1 cellular context compared by ENCODE assay signal in the genomic region with DNA sequence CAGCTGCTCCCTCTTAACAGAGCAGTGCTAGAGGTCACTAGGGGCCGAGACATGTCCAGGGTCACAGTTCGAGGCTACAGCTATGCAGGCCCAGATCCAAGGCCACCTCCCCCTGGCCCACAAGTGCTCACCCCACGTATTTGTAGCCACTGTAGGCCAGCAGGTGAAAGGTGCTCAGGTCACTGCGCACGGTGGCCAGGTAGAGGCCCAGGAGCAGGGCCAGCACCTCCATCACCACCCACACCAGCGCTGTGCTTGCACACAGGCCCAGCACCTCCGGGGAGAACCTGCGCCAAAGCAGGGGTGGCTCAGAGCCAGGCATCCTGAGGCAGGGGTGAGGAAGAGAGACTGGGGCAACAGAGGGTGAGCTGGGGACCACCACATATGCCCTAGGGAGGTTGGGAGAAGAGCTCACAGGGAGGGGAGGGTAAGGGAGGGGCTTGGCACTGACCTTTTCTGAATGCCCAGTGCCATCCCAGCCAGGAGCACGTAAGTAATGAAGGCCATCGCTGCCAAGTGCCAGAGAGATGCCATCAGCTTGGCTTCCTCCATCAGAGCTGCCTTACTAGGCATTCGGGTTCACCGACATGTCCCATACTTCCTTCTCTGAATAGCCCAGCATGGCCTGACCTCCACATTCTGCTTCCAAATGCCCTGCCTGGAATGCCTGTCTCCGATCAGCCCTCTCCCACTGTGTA.
TF ChIP-seq lines count a peak whose summit lies in the region.

No MANE protein-coding gene starts in this region.

TF ChIP-seq in HepG2, 621 proteins besides CTCF, POLR2A, EP300 and RAD21:
- TF ChIP-seq, protein P1, sequence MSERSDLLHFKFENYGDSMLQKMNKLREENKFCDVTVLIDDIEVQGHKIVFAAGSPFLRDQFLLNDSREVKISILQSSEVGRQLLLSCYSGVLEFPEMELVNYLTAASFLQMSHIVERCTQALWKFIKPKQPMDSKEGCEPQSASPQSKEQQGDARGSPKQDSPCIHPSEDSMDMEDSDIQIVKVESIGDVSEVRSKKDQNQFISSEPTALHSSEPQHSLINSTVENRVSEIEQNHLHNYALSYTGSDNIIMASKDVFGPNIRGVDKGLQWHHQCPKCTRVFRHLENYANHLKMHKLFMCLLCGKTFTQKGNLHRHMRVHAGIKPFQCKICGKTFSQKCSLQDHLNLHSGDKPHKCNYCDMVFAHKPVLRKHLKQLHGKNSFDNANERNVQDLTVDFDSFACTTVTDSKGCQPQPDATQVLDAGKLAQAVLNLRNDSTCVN (CRISPR knock-in tag; IDR thresholded peaks at IDR 0.05; ENCODE audit: borderline replicate concordance), result no peak
- TF ChIP-seq AGO2 (optimal IDR thresholded peaks at IDR 0.05; ENCODE audit: low read depth, low read length), result peak; percentile 52
- no peak for TF ChIP-seq IRF1 (CRISPR knock-in tag; IDR thresholded peaks at IDR 0.05; ENCODE audit: low read depth)
- TF ChIP-seq KLF6 (CRISPR knock-in tag; IDR thresholded peaks at IDR 0.05), result no peak
- no peak for TF ChIP-seq NBN (conservative IDR thresholded peaks at IDR 0.05)
- TF ChIP-seq, protein P2, sequence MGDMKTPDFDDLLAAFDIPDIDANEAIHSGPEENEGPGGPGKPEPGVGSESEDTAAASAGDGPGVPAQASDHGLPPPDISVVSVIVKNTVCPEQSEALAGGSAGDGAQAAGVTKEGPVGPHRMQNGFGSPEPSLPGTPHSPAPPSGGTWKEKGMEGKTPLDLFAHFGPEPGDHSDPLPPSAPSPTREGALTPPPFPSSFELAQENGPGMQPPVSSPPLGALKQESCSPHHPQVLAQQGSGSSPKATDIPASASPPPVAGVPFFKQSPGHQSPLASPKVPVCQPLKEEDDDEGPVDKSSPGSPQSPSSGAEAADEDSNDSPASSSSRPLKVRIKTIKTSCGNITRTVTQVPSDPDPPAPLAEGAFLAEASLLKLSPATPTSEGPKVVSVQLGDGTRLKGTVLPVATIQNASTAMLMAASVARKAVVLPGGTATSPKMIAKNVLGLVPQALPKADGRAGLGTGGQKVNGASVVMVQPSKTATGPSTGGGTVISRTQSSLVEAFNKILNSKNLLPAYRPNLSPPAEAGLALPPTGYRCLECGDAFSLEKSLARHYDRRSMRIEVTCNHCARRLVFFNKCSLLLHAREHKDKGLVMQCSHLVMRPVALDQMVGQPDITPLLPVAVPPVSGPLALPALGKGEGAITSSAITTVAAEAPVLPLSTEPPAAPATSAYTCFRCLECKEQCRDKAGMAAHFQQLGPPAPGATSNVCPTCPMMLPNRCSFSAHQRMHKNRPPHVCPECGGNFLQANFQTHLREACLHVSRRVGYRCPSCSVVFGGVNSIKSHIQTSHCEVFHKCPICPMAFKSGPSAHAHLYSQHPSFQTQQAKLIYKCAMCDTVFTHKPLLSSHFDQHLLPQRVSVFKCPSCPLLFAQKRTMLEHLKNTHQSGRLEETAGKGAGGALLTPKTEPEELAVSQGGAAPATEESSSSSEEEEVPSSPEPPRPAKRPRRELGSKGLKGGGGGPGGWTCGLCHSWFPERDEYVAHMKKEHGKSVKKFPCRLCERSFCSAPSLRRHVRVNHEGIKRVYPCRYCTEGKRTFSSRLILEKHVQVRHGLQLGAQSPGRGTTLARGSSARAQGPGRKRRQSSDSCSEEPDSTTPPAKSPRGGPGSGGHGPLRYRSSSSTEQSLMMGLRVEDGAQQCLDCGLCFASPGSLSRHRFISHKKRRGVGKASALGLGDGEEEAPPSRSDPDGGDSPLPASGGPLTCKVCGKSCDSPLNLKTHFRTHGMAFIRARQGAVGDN (CRISPR knock-in tag; IDR thresholded peaks at IDR 0.05), result peak; percentile 22; the same call in 1 of the 2 replicates
- TF ChIP-seq ARID3A (IDR thresholded peaks at IDR 0.05; ENCODE audit: low read depth, low read length), result no peak
- TF ChIP-seq RBFOX2 (IDR thresholded peaks at IDR 0.05; ENCODE audit: low read depth, low read length), result peak; percentile 50; the same call in 1 of the 2 replicates
